Comparison of ENCODE assay signal across 26 cellular contexts in the genomic region with DNA sequence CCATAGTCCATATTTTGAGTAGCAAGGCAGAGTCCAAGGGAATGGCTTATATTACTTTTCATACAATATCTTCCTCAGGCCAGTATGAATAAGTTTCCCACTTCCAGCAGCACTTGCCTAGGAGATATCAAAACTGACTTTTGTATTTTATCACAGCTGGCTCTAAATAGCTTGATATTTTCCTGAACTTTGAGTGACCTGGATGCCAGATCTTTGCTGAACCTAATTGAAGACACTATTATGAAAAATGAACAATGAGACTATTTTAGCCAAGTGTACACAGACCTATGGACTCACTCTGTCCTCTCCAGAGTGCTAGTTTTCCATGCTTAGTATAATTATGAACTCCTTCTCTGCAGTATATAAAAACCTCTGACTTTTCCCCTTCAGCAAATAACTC.
"Had no signal": no experiment of that assay in that cellular context is flagged by ENCODE, and none has a peak within 500 bp of the region (broad histone marks: within the 10 kb centered on the region; RNA-seq: fewer than 3 reads in every experiment).

No MANE protein-coding gene starts in this region.

- H3K4me3 ChIP-seq: hepatocyte, lower lobe of right lung, pancreas, prostate gland, spleen, tibial nerve had no signal

- FAIRE-seq: astrocyte, keratinocyte, pancreas had no signal

- H2AFZ ChIP-seq: hepatocyte had no signal

- H3K36me3 ChIP-seq: brain microvascular endothelial cell, lower lobe of right lung, pancreas, prostate gland, spleen, tibial nerve, WERI-Rb-1 had no signal

- H3K27ac Mint-ChIP-seq: activated CD4-positive, alpha-beta memory T cell treated with anti-CD3 and anti-CD28 coated beads for 36 hours; activated CD4-positive, alpha-beta T cell treated with anti-CD3 and anti-CD28 coated beads, Interleukin-2, amount 10 ng/mL, durations not matched to agents 24 days and 14 days; activated T-helper 17 cell treated with anti-CD3 and anti-CD28 coated beads, Interleukin-2, amount 50 U/mL, for 72 hours; nephron had no signal

- H3K4me2 ChIP-seq: hepatocyte had no signal

- H3K4me1 ChIP-seq: foreskin keratinocyte, prostate gland had no signal

- H3K27me3 ChIP-seq: brain microvascular endothelial cell, foreskin keratinocyte, hepatocyte, pancreas, spleen, tibial nerve had no signal

- H3K27me3 Mint-ChIP-seq: activated CD4-positive, alpha-beta memory T cell treated with anti-CD3 and anti-CD28 coated beads for 36 hours; activated CD4-positive, alpha-beta T cell treated with anti-CD3 and anti-CD28 coated beads, Interleukin-2, amount 10 ng/mL, durations not matched to agents 24 days and 14 days; activated T-helper 17 cell treated with anti-CD3 and anti-CD28 coated beads, Interleukin-2, amount 50 U/mL, for 72 hours had no signal

- ATAC-seq: activated CD4-positive, CD25-positive, alpha-beta regulatory T cell treated with anti-CD3 and anti-CD28 coated beads, Interleukin-2, amount 50 U/mL, for 24 hours; activated T-helper 17 cell treated with anti-CD3 and anti-CD28 coated beads, Interleukin-2, amount 50 U/mL, for 72 hours; esophagus mucosa; foreskin keratinocyte; lower lobe of right lung had no signal

- H3K36me3 Mint-ChIP-seq: activated CD4-positive, alpha-beta memory T cell treated with anti-CD3 and anti-CD28 coated beads for 36 hours had no signal

- DNase-seq: activated CD4-positive, alpha-beta memory T cell treated with anti-CD3 and anti-CD28 coated beads for 36 hours; activated CD4-positive, alpha-beta T cell treated with anti-CD3 and anti-CD28 coated beads, Interleukin-2, amount 10 ng/mL, durations not matched to agents 24 days and 14 days; activated CD8-positive, alpha-beta memory T cell treated with anti-CD3 and anti-CD28 coated beads, Interleukin-2, amount 50 U/mL, for 4 hours; activated gamma-delta T cell treated with Interleukin-2 at 50 U/mL for 16 hours; activated naive CD4-positive, alpha-beta T cell treated with anti-CD3 and anti-CD28 coated beads, Interleukin-2, amount 50 U/mL, for 16 hours; activated T-cell treated with anti-CD3 and anti-CD28 coated beads, Interleukin-2, amount 50 U/mL, for 1 hour; amniotic stem cell; brain microvascular endothelial cell; caudate nucleus; cortex of kidney; foreskin keratinocyte; lower lobe of right lung; mesendoderm; pancreas; spleen; stimulated activated naive CD4-positive, alpha-beta T cell; WERI-Rb-1 had no signal

- H3K9me3 ChIP-seq: pancreas, prostate gland, spleen, tibial nerve had no signal

- H3K27ac ChIP-seq: brain microvascular endothelial cell, foreskin keratinocyte, hepatocyte, lower lobe of right lung, pancreas, prostate gland, tibial nerve, WERI-Rb-1 had no signal

- H3K4me3 Mint-ChIP-seq: activated CD4-positive, alpha-beta memory T cell treated with anti-CD3 and anti-CD28 coated beads for 36 hours; activated CD4-positive, alpha-beta T cell treated with anti-CD3 and anti-CD28 coated beads, Interleukin-2, amount 10 ng/mL, durations not matched to agents 24 days and 14 days; activated T-helper 17 cell treated with anti-CD3 and anti-CD28 coated beads, Interleukin-2, amount 50 U/mL, for 72 hours; nephron had no signal

- H3K79me2 ChIP-seq: hepatocyte had no signal
